In genomic region chr21:41369915-41370839, GRCh38 we compare ENCODE assay signal across 8 cellular contexts. TPM values are rescaled to one million over a fixed set of nuclear protein-coding genes. Genes with fewer than 3 reads are reported as not detected.
DNase-seq lines count a peak whose midpoint lies in the region; TF ChIP-seq lines count a peak whose summit lies in the region.

No MANE protein-coding gene starts in this region.

- H3K27me3 ChIP-seq in trophoblast cell (ENCODE audit: insufficient read depth, low read length) = no peaks in the 10 kb centered on the region

- H2BK120ac ChIP-seq in trophoblast cell (ENCODE audit: insufficient read depth, low read length, poor library complexity) = no peak overlapping the region

- no peaks in the 10 kb centered on the region for H3K9me3 Mint-ChIP-seq in chondrocyte (ENCODE audit: low read depth)

- no CpG with 5 or more reads among the region's 30 CpGs for WGBS in trophoblast cell (ENCODE audit: extremely low coverage, insufficient coverage, insufficient read length)

- H3K4me1 Mint-ChIP-seq in chondrocyte (ENCODE audit: low read depth) = peaks cover 5% of the 10 kb centered on the region

- H3K4me3 ChIP-seq in GM08714 (ENCODE audit: low read length) (peak overlapping the region; percentile 6; the same call in 1 of the 2 replicates), trophoblast cell (ENCODE audit: low read depth, low read length) (peak overlapping the region; percentile 25)

- H3K4ac ChIP-seq in trophoblast cell (ENCODE audit: low read depth, low read length) = no peak overlapping the region

- H4K91ac ChIP-seq in trophoblast cell (ENCODE audit: low read depth, low read length) = no peak overlapping the region

- DNase-seq in NCI-H526 (lab: John Stamatoyannopoulos, UW) (peak; percentile 8 to 50), chondrocyte (ENCODE audit: low spot score) (peak; percentile 63), trophoblast cell (peak in 1 of 2 donors; percentile 31), NCI-H2029 treated with DMSO at 0.1 percent for 48 hours (lab: John Stamatoyannopoulos, UW) (no peak), amniotic stem cell (lab: John Stamatoyannopoulos, UW) (no peak), midbrain (lab: John Stamatoyannopoulos, UW) (no peak), cerebellum (ENCODE audit: low spot score) (no peak)

- peak overlapping the region; percentile 57 for H3K4me2 ChIP-seq in trophoblast cell (ENCODE audit: low read length)

- H4K8ac ChIP-seq in trophoblast cell (ENCODE audit: low read depth, low read length) = no peak overlapping the region

- H2AK5ac ChIP-seq in trophoblast cell (ENCODE audit: low read length) = no peak overlapping the region

- no peak overlapping the region for H3K27ac ChIP-seq in trophoblast cell (ENCODE audit: low read depth, low read length)

- no peak for TF ChIP-seq CTCF in chondrocyte (IDR thresholded peaks at IDR 0.05)

- no peaks in the 10 kb centered on the region for H3K9me3 ChIP-seq in trophoblast cell (ENCODE audit: insufficient read depth, low read depth, low read length)

- no peak overlapping the region for H2BK12ac ChIP-seq in trophoblast cell (ENCODE audit: low read length)

- no peaks in the 10 kb centered on the region for H3K79me2 ChIP-seq in trophoblast cell (ENCODE audit: control insufficient read depth, insufficient read depth, low read length, poor library complexity)

- no peak overlapping the region for H4K12ac ChIP-seq in trophoblast cell (ENCODE audit: low read depth, low read length)

- no peaks in the 10 kb centered on the region for H3K36me3 ChIP-seq in trophoblast cell (ENCODE audit: control insufficient read depth in 1 of 2, insufficient read depth in 2 of 2, low read length in 2 of 2)

- H2AFZ ChIP-seq in trophoblast cell (ENCODE audit: insufficient read depth, low read length, poor library complexity) = peak overlapping the region; percentile 17

- no peak overlapping the region for H3K27ac Mint-ChIP-seq in chondrocyte (ENCODE audit: unreplicated experiment)

- H3K36me3 Mint-ChIP-seq in chondrocyte (ENCODE audit: low read depth) = no peaks in the 10 kb centered on the region

- no peak overlapping the region for H3K14ac ChIP-seq in trophoblast cell (ENCODE audit: low read length)

- no peaks in the 10 kb centered on the region for H3K79me1 ChIP-seq in trophoblast cell (ENCODE audit: low read length)

- no peak overlapping the region for H3K9ac ChIP-seq in trophoblast cell (ENCODE audit: low read length)

- no peak overlapping the region for H3K4me3 Mint-ChIP-seq in chondrocyte (ENCODE audit: unreplicated experiment)

- no peak overlapping the region for H3K23ac ChIP-seq in trophoblast cell (ENCODE audit: low read length)

- peaks cover 16% of the 10 kb centered on the region for H3K27me3 Mint-ChIP-seq in chondrocyte (ENCODE audit: low read depth)

- no peak overlapping the region for H2BK5ac ChIP-seq in trophoblast cell (ENCODE audit: low read depth, low read length, poor library complexity)

- peaks cover 4 to 12% of the 10 kb centered on the region in 2 experiments for H3K4me1 ChIP-seq in trophoblast cell (ENCODE audit: control insufficient read depth in 1 of 2, insufficient read depth in 2 of 2, low read length in 2 of 2)

- H3K18ac ChIP-seq in trophoblast cell (ENCODE audit: low read length) = no peak overlapping the region

RNA-seq across cellular contexts. Expression of gene MX2, which starts 8.3 kb away (rescaled TPM):
- total RNA-seq in chondrocyte (not detected in 3 replicates), cerebellum (0.36 TPM)
- polyA plus RNA-seq in trophoblast cell (2013) = 0.37 and 0.46 TPM in 2 replicates

RNA-seq across cellular contexts. Expression of gene FAM3B, which starts 53.6 kb away (rescaled TPM):
- total RNA-seq in chondrocyte (not detected in 3 replicates), cerebellum (not detected)
- polyA plus RNA-seq in trophoblast cell (2013) = 0.12 and 0.28 TPM in 2 replicates

RNA-seq across cellular contexts. Expression of gene MX1, which starts 55.9 kb away (rescaled TPM):
- total RNA-seq in chondrocyte (1.2 to 2.6 TPM (median 2.1 TPM) in 3 replicates), cerebellum (8.2 TPM)
- 0.76 and 1.1 TPM in 2 replicates for polyA plus RNA-seq in trophoblast cell (2013)

Comparison
In these comparisons a context has a peak if more than half of its experiments do, and no peak if none do; other contexts are left out.
1. DNase-seq: peak in NCI-H526 (2 of 2) and chondrocyte (single experiment); none in NCI-H2029 treated with DMSO at 0.1 percent for 48 hours (single experiment), amniotic stem cell (single experiment), midbrain (single experiment) and cerebellum (single experiment).